ENCODE assay signal across 19 cellular contexts in the genomic region with DNA sequence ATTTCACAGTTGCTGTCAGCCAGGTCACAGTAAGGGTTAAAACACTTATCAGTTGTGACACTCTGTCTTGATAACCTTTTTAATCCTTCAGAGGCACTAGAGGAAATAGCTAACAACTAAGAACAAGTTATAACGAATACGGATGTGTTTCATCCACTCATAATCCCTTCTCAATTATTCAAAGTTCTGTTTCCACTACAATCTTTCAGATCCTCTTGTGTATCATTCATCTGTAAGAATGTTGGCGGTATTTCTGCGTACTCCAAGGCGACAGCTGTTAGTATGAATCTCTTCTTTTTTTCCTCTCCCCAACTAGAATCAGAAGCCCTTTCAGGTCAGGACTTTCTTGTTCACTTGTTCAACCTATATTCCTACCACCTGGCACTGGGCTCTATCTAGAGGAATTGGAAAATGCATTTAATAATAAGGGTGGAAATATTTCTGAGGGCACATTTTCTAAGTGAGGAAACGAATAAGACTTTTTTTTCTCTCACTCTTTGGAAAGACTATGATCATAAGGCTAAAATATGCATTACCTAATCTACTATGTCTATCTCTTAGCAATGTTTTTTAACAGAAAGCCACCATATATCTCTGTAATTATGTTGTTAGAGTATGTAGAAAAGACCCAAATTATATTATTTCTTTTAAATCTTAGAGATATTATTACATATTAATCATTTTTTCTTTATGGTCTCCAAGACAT.
"Had no signal": no experiment of that assay in that cellular context is flagged by ENCODE, and none has a peak within 500 bp of the region (broad histone marks: within the 10 kb centered on the region; RNA-seq: fewer than 3 reads in every experiment).

No MANE protein-coding gene starts in this region.

- H3K4me2 ChIP-seq: neural progenitor cell, smooth muscle cell had no signal

- H3K27me3 ChIP-seq: gastrocnemius medialis, neural progenitor cell, pancreas, suprapubic skin, tibial artery, upper lobe of left lung, uterus had no signal

- H3K27ac ChIP-seq: coronary artery, gastrocnemius medialis, neural progenitor cell, pancreas, suprapubic skin, tibial artery, upper lobe of left lung, uterus had no signal

- ATAC-seq: esophagus mucosa, gastrocnemius medialis, left lobe of liver, natural killer cell, pancreas, right cardiac atrium had no signal

- H3K9ac ChIP-seq: neural progenitor cell had no signal

- DNase-seq: effector CD4-positive, alpha-beta T cell; gastrocnemius medialis; glutamatergic neuron; mammary epithelial cell; natural killer cell; nucleus accumbens; pancreas; right cardiac atrium; stimulated activated CD4-positive, alpha-beta T cell treated with anti-CD3 and anti-CD28 coated beads, Interleukin-2, amount 100 ng/mL, for 48 hours; stimulated activated naive CD4-positive, alpha-beta T cell treated with Interleukin-2 at 50 U/mL for 16 hours; tibial artery; upper lobe of left lung; uterus had no signal

- H2AFZ ChIP-seq: neural progenitor cell had no signal

- H3K4me3 ChIP-seq: coronary artery, gastrocnemius medialis, neural progenitor cell, pancreas, smooth muscle cell, suprapubic skin, tibial artery, upper lobe of left lung, uterus had no signal

- H3K4me1 ChIP-seq: gastrocnemius medialis, neural progenitor cell, pancreas, suprapubic skin, upper lobe of left lung, uterus had no signal

- FAIRE-seq: pancreas had no signal

- H3K36me3 ChIP-seq: gastrocnemius medialis, neural progenitor cell, pancreas, suprapubic skin, tibial artery, upper lobe of left lung, uterus had no signal

- H3K9me3 ChIP-seq: gastrocnemius medialis, pancreas, suprapubic skin, tibial artery, upper lobe of left lung, uterus had no signal
